In genomic region chr5:25858019-25858418, GRCh38 we compare ENCODE assay signal across 16 cellular contexts.
DNase-seq lines count a peak whose midpoint lies in the region; ATAC-seq, FAIRE-seq and TF ChIP-seq lines count a peak whose summit lies in the region.
"Had no signal": no experiment of that assay in that cellular context is flagged by ENCODE, and none has a peak within 500 bp of the region (broad histone marks: within the 10 kb centered on the region; RNA-seq: fewer than 3 reads in every experiment).

No MANE protein-coding gene starts in this region.

- H3K27ac Mint-ChIP-seq in activated naive CD4-positive, alpha-beta T cell treated with anti-CD3 and anti-CD28 coated beads, Interleukin-2, amount 50 U/mL, for 72 hours = no peak overlapping the region
- H3K27ac Mint-ChIP-seq: B cell; naive thymus-derived CD4-positive, alpha-beta T cell had no signal

- BruUV-seq in K562 (replicated peaks; lab: Mats Ljungman, UMichigan) = no TSS peak

- DNase-seq in activated CD4-positive, alpha-beta T cell treated with anti-CD3 and anti-CD28 coated beads for 48 hours = peak; percentile 2
- no peak for DNase-seq in activated CD4-positive, alpha-beta T cell treated with anti-CD3 and anti-CD28 coated beads, Interleukin-2, amount 50 U/mL, for 4 hours
- DNase-seq in NCI-H1930 (lab: John Stamatoyannopoulos, UW) (peak; percentile 28 to 36), K562 (ENCODE audit: extremely low read depth in 1 of 4, low spot score in 3 of 4) (peak in 1 of 4 experiments; percentile 1), GM19238 (ENCODE audit: insufficient read length, low spot score) (no peak), mucosa of gallbladder (ENCODE audit: low spot score) (no peak)
- DNase-seq in activated naive CD4-positive, alpha-beta T cell treated with anti-CD3 and anti-CD28 coated beads, Interleukin-2, amount 50 U/mL, for 72 hours (ENCODE audit: low spot score in 2 of 2) = no peak
- DNase-seq: activated CD4-positive, alpha-beta T cell treated with anti-CD3 and anti-CD28 coated beads for 1 hour; amygdala; colonic mucosa; naive thymus-derived CD4-positive, alpha-beta T cell; right lobe of liver; stimulated activated naive CD8-positive, alpha-beta T cell treated with anti-CD3 and anti-CD28 coated beads, Interleukin-15, Interleukin-2, amounts not matched to agents 100 U/mL and 50 U/mL, for 24 hours had no signal

- CTCF ChIA-PET in K562 (lab: Yijun Ruan, JAX; ENCODE audit: low intra/inter-chr PET ratio) = no interaction called here

- 1% methylated on average over 6 of the region's 6 CpGs for WGBS in K562 (ENCODE audit: insufficient coverage, low coverage, missing lambda C conversion rate)

- no peaks in the 10 kb centered on the region for H3K36me3 ChIP-seq in K562 (ENCODE audit: control insufficient read depth, insufficient read depth, low read length)
- H3K36me3 ChIP-seq: colonic mucosa, right lobe of liver had no signal

- H3K4me2 ChIP-seq in K562 (ENCODE audit: insufficient read depth, low read length) = no peak overlapping the region

- no peaks in the 10 kb centered on the region; the same call in 1 of the 2 replicates for H3K9me3 ChIP-seq in K562 (replicated peaks; ENCODE audit: control insufficient read depth, insufficient read depth, low read depth, low read length)
- H3K9me3 ChIP-seq: colonic mucosa, right lobe of liver had no signal

- POLR2A ChIA-PET in K562 (lab: Yijun Ruan, JAX) = no interaction called here

- TF ChIP-seq CTCF in K562 (IDR thresholded peaks at IDR 0.05 in 2 of 3, conservative IDR thresholded peaks at IDR 0.05 in 1 of 3; ENCODE audit: insufficient read depth in 2 of 3, low read depth in 1 of 3, low read length in 3 of 3) = no peak

- TF ChIP-seq POLR2A in K562 (conservative IDR thresholded peaks at IDR 0.05) = no peak

- H3K27me3 ChIP-seq in K562 (ENCODE audit: control insufficient read depth in 2 of 2, insufficient read depth in 2 of 2, low read length in 2 of 2) = no peaks in the 10 kb centered on the region
- H3K27me3 ChIP-seq: colonic mucosa, right lobe of liver had no signal

- peaks cover 34 to 41% of the 10 kb centered on the region in 2 donors for H3K9me3 Mint-ChIP-seq in activated naive CD4-positive, alpha-beta T cell treated with anti-CD3 and anti-CD28 coated beads, Interleukin-2, amount 50 U/mL, for 72 hours

- no peaks in the 10 kb centered on the region for H3K4me1 ChIP-seq in K562 (replicated peaks in 1 of 2; ENCODE audit: control insufficient read depth in 2 of 2, insufficient read depth in 2 of 2, low read length in 2 of 2)
- H3K4me1 ChIP-seq: colonic mucosa, right lobe of liver had no signal

- H3K9me1 ChIP-seq in K562 (ENCODE audit: control insufficient read depth, insufficient read depth, low read length) = no peaks in the 10 kb centered on the region

- H3K79me2 ChIP-seq in K562 (ENCODE audit: control insufficient read depth, insufficient read depth, low read length) = no peaks in the 10 kb centered on the region

- no peak overlapping the region for H3K4me3 ChIP-seq in K562
- H3K4me3 ChIP-seq: colonic mucosa, right lobe of liver had no signal

- no peak overlapping the region for H3K9ac ChIP-seq in K562 (ENCODE audit: insufficient read depth in 1 of 2, low read depth in 2 of 2, low read length in 2 of 2)

- peaks cover 6 to 12% of the 10 kb centered on the region in 2 donors for H3K36me3 Mint-ChIP-seq in activated naive CD4-positive, alpha-beta T cell treated with anti-CD3 and anti-CD28 coated beads, Interleukin-2, amount 50 U/mL, for 72 hours
- H3K36me3 Mint-ChIP-seq: naive thymus-derived CD4-positive, alpha-beta T cell had no signal

- intact Hi-C loops in K562 (cut with micrococcal nuclease) = no loop called here

- H4K20me1 ChIP-seq in K562 (replicated peaks; ENCODE audit: control insufficient read depth, insufficient read depth, low read length) = no peaks in the 10 kb centered on the region

- ATAC-seq in K562 (no peak), HG02884 (IDR thresholded peaks at IDR 0.05; ENCODE audit: unreplicated experiment) (no peak)
- no peak for ATAC-seq in activated naive CD4-positive, alpha-beta T cell treated with anti-CD3 and anti-CD28 coated beads, Interleukin-2, amount 50 U/mL, for 72 hours
- ATAC-seq: naive thymus-derived CD4-positive, alpha-beta T cell; stimulated activated naive CD8-positive, alpha-beta T cell treated with anti-CD3 and anti-CD28 coated beads, Interleukin-15, Interleukin-2, amounts not matched to agents 100 U/mL and 50 U/mL, for 24 hours had no signal

- no peak overlapping the region for H2AFZ ChIP-seq in K562 (ENCODE audit: low read depth, low read length)

- in situ Hi-C loops in K562 (cut with MboI) = no loop called here

- no peak overlapping the region for H3K27ac ChIP-seq in K562 (ENCODE audit: extremely low read depth, low read depth, low read length)
- H3K27ac ChIP-seq: colonic mucosa, right lobe of liver had no signal

- no peak for FAIRE-seq in K562 (lab: Jason Lieb, UNC)
- FAIRE-seq: islet of Langerhans had no signal

- TF ChIP-seq RAD21 in K562 (CRISPR knock-in tag; conservative IDR thresholded peaks at IDR 0.05 in 1 of 2, IDR thresholded peaks at IDR 0.05 in 1 of 2) = no peak

- no peak for TF ChIP-seq EP300 in K562 (IDR thresholded peaks at IDR 0.05; ENCODE audit: low read length)

TF ChIP-seq in K562, 482 proteins besides CTCF, POLR2A, EP300 and RAD21:
- TF ChIP-seq NFRKB (IDR thresholded peaks at IDR 0.05; ENCODE audit: low read depth) (no peak), ZNF408 (CRISPR knock-in tag; IDR thresholded peaks at IDR 0.05; ENCODE audit: low read depth) (no peak), MAZ (CRISPR knock-in tag; conservative IDR thresholded peaks at IDR 0.05 in 1 of 2, IDR thresholded peaks at IDR 0.05 in 1 of 2) (no peak), ZNF444 (CRISPR knock-in tag; IDR thresholded peaks at IDR 0.05) (no peak), ZNF740 (CRISPR knock-in tag; IDR thresholded peaks at IDR 0.05) (no peak), ZNF740 (tag; IDR thresholded peaks at IDR 0.05) (no peak)
- TF ChIP-seq, protein P1, sequence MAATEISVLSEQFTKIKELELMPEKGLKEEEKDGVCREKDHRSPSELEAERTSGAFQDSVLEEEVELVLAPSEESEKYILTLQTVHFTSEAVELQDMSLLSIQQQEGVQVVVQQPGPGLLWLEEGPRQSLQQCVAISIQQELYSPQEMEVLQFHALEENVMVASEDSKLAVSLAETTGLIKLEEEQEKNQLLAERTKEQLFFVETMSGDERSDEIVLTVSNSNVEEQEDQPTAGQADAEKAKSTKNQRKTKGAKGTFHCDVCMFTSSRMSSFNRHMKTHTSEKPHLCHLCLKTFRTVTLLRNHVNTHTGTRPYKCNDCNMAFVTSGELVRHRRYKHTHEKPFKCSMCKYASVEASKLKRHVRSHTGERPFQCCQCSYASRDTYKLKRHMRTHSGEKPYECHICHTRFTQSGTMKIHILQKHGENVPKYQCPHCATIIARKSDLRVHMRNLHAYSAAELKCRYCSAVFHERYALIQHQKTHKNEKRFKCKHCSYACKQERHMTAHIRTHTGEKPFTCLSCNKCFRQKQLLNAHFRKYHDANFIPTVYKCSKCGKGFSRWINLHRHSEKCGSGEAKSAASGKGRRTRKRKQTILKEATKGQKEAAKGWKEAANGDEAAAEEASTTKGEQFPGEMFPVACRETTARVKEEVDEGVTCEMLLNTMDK (IDR thresholded peaks at IDR 0.05; ENCODE audit: borderline replicate concordance, insufficient read depth, low read depth, low read length, poor library complexity, severe bottlenecking) = peak; percentile 21

Comparison
In these comparisons a context has a peak if more than half of its experiments do, and no peak if none do; other contexts are left out.
1. DNase-seq: peak in activated CD4-positive, alpha-beta T cell treated with anti-CD3 and anti-CD28 coated beads for 48 hours (single experiment) and NCI-H1930 (2 of 2); none in activated CD4-positive, alpha-beta T cell treated with anti-CD3 and anti-CD28 coated beads, Interleukin-2, amount 50 U/mL, for 4 hours (0 of 2), GM19238 (single experiment), activated naive CD4-positive, alpha-beta T cell treated with anti-CD3 and anti-CD28 coated beads, Interleukin-2, amount 50 U/mL, for 72 hours (0 of 2) and mucosa of gallbladder (single experiment).